In genomic region chr2:101692766-101693165, GRCh38 we compare ENCODE assay signal across 1 cellular context.
TF ChIP-seq lines count a peak whose summit lies in the region.

No MANE protein-coding gene starts in this region.

TF ChIP-seq in K562, 482 proteins besides CTCF, POLR2A, EP300 and RAD21 (continued from another document):
- no peak for TF ChIP-seq ZBTB11 (CRISPR knock-in tag; IDR thresholded peaks at IDR 0.05)
- TF ChIP-seq JUNB (CRISPR knock-in tag; conservative IDR thresholded peaks at IDR 0.05): no peak
- TF ChIP-seq KLF6 (CRISPR knock-in tag; IDR thresholded peaks at IDR 0.05; ENCODE audit: borderline replicate concordance): no peak
- no peak for TF ChIP-seq ZNF780A (CRISPR knock-in tag; IDR thresholded peaks at IDR 0.05)
- TF ChIP-seq PTBP1 (IDR thresholded peaks at IDR 0.05; ENCODE audit: low read depth, low read length): no peak
- no peak for TF ChIP-seq PHF8 (IDR thresholded peaks at IDR 0.05; ENCODE audit: borderline replicate concordance, low read length)
- no peak for TF ChIP-seq PCBP2 (IDR thresholded peaks at IDR 0.05; ENCODE audit: low read depth, low read length, poor library complexity, severe bottlenecking)
- no peak for TF ChIP-seq ZNF668 (CRISPR knock-in tag; IDR thresholded peaks at IDR 0.05)
TF ChIP-seq in K562: peak in this region for 0.
